In the genomic region with DNA sequence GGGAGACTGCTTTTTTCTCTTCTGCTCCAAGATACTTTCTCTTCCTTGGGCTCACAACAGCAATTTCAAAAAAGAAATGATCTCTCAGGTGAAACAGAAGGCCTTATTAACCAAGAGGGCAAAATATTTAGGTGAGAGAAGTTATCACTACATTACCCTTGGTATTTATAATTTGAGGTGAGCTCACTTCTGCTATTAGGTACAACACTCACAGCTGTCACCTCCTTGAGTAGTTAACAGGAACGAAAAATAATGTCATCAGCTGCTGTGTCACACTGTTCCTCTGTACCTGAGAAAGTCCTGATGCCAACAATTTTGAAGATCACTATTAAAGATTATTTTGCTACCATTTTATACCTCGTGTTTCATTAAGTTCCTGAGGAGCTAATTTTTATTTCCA, we compare ENCODE assay signal across 27 cellular contexts.
"Had no signal": no experiment of that assay in that cellular context is flagged by ENCODE, and none has a peak within 500 bp of the region (broad histone marks: within the 10 kb centered on the region; RNA-seq: fewer than 3 reads in every experiment).

No MANE protein-coding gene starts in this region.

- H3K79me2 ChIP-seq: parathyroid adenoma had no signal

- DNase-seq: naive thymus-derived CD8-positive, alpha-beta T cell; occipital lobe; ovary; posterior cingulate gyrus; psoas muscle; right cardiac atrium; right lobe of liver; sigmoid colon; small intestine; stimulated activated CD4-positive, alpha-beta T cell treated with anti-CD3 and anti-CD28 coated beads, Interleukin-15, amount 100 ng/mL, for 24 hours; stimulated activated CD4-positive, alpha-beta T cell treated with anti-CD3 and anti-CD28 coated beads, Interleukin-4, amount 100 ng/mL, for 1 hour; stimulated activated CD4-positive, alpha-beta T cell treated with anti-CD3 and anti-CD28 coated beads, Interleukin-4, amount 100 ng/mL, for 4 hours; stimulated activated CD8-positive, alpha-beta memory T cell treated with anti-CD3 and anti-CD28 coated beads, Interleukin-4, amount 100 ng/mL, for 48 hours; stimulated activated naive CD4-positive, alpha-beta T cell; stimulated activated naive CD8-positive, alpha-beta T cell treated with anti-CD3 and anti-CD28 coated beads, Interleukin-15, amount 100 ng/mL, for 72 hours; stimulated activated naive CD8-positive, alpha-beta T cell treated with anti-CD3 and anti-CD28 coated beads, Interleukin-15, Interleukin-2, amounts not matched to agents 100 U/mL and 50 U/mL, for 24 hours; substantia nigra; testis; tibial artery; transverse colon; upper lobe of right lung; uterus had no signal

- H3K9me3 ChIP-seq: ovary, psoas muscle, right lobe of liver, sigmoid colon, suprapubic skin, testis, tibial artery, transverse colon, upper lobe of right lung, uterus had no signal

- H3K27ac ChIP-seq: neural progenitor cell, ovary, parathyroid adenoma, psoas muscle, right lobe of liver, sigmoid colon, suprapubic skin, testis, tibial artery, transverse colon, upper lobe of right lung, uterus had no signal

- H3K4me2 ChIP-seq: neural progenitor cell had no signal

- H3K27me3 ChIP-seq: neural progenitor cell, ovary, right lobe of liver, sigmoid colon, suprapubic skin, testis, tibial artery, transverse colon, upper lobe of right lung, uterus had no signal

- H3K36me3 ChIP-seq: neural progenitor cell, ovary, right lobe of liver, sigmoid colon, suprapubic skin, tibial artery, transverse colon, upper lobe of right lung, uterus had no signal

- H2AFZ ChIP-seq: neural progenitor cell, parathyroid adenoma had no signal

- ATAC-seq: naive thymus-derived CD8-positive, alpha-beta T cell; natural killer cell treated with Interleukin-12 subunit alpha and Interleukin-12 subunit beta and Interleukin-15 and Interleukin-18, amount 100 ng/mL, for 72 hours; psoas muscle; right cardiac atrium; right lobe of liver; stimulated activated memory B cell treated with anti-CD40 and anti-IgM and Interleukin-4, amounts not matched to agents 10 μg/mL and 1 μg/mL and 100 μg/mL, for 72 hours; stimulated activated naive CD8-positive, alpha-beta T cell treated with anti-CD3 and anti-CD28 coated beads, Interleukin-15, amount 100 ng/mL, for 72 hours; stimulated activated naive CD8-positive, alpha-beta T cell treated with anti-CD3 and anti-CD28 coated beads, Interleukin-15, Interleukin-2, amounts not matched to agents 100 U/mL and 50 U/mL, for 24 hours; upper lobe of right lung had no signal

- H3K9ac ChIP-seq: neural progenitor cell, parathyroid adenoma had no signal

- FAIRE-seq: small intestine had no signal

- H3K4me3 ChIP-seq: neural progenitor cell, ovary, psoas muscle, right lobe of liver, sigmoid colon, suprapubic skin, testis, tibial artery, transverse colon, upper lobe of right lung, uterus had no signal

- H3K4me1 ChIP-seq: parathyroid adenoma, psoas muscle, right lobe of liver, sigmoid colon, suprapubic skin, testis, tibial artery, transverse colon, upper lobe of right lung, uterus had no signal
